ENCODE assay signal across 8 cellular contexts in genomic region chr3:22161315-22161714, GRCh38.
"Had no signal": no experiment of that assay in that cellular context is flagged by ENCODE, and none has a peak within 500 bp of the region (broad histone marks: within the 10 kb centered on the region; RNA-seq: fewer than 3 reads in every experiment).

No MANE protein-coding gene starts in this region.

- H3K4me1 ChIP-seq: HAP-1 had no signal

- H2AFZ ChIP-seq: GM23248 had no signal

- DNase-seq: GM23248, GOT3, H7, HFFc6, KBM-7 had no signal

- H3K9ac ChIP-seq: GM23248 had no signal

- ATAC-seq: HCT116, HepG2 had no signal

- H3K4me3 ChIP-seq: GM23248, HAP-1 had no signal

- H3K9me3 ChIP-seq: HAP-1 had no signal

- H3K27ac ChIP-seq: GM23248 had no signal

- FAIRE-seq: HepG2 had no signal

- H3K36me3 ChIP-seq: HAP-1 had no signal
